ENCODE assay signal across 2 cellular contexts in genomic region chr1:32754282-32755097, GRCh38.
TF ChIP-seq lines count a peak whose summit lies in the region.

No MANE protein-coding gene starts in this region.

TF ChIP-seq in HEK293, 187 proteins besides CTCF, POLR2A, EP300 and RAD21 (continued from another document and continues in another):
- TF ChIP-seq PRDM10 (tag by site-specific recombination; IDR thresholded peaks at IDR 0.05), result peak; percentile 22; the same call in 1 of the 2 replicates
- TF ChIP-seq ZNF777 (tag by site-specific recombination; IDR thresholded peaks at IDR 0.05; ENCODE audit: borderline replicate concordance), result peak; percentile 66; the same call in 1 of the 2 replicates
- peak; percentile 70 for TF ChIP-seq GLIS2 (tag by site-specific recombination; IDR thresholded peaks at IDR 0.05)
- peak; percentile 21; the same call in 1 of the 2 replicates for TF ChIP-seq GLIS1 (tag by site-specific recombination; IDR thresholded peaks at IDR 0.05)
- TF ChIP-seq EGR2 (tag by site-specific recombination; IDR thresholded peaks at IDR 0.05; ENCODE audit: low read depth), result peak; percentile 94
- no peak for TF ChIP-seq ZFP37 (tag by site-specific recombination; IDR thresholded peaks at IDR 0.05)
- peak; percentile 74 for TF ChIP-seq HIC1 (tag by site-specific recombination; IDR thresholded peaks at IDR 0.05)
- TF ChIP-seq ZNF335 (tag by site-specific recombination; conservative IDR thresholded peaks at IDR 0.05), result peak; percentile 91
- peak; percentile 89; the same call in 1 of the 2 replicates for TF ChIP-seq ZBTB7A (tag by site-specific recombination; IDR thresholded peaks at IDR 0.05; ENCODE audit: low read depth)
- TF ChIP-seq ZBTB48 (tag by site-specific recombination; IDR thresholded peaks at IDR 0.05), result peak; percentile 75; the same call in 1 of the 2 replicates
- peak; percentile 54; the same call in 1 of the 2 replicates for TF ChIP-seq ZBTB20 (tag by site-specific recombination; IDR thresholded peaks at IDR 0.05)
- peak; percentile 76; the same call in 1 of the 2 replicates for TF ChIP-seq KLF17 (tag by site-specific recombination; IDR thresholded peaks at IDR 0.05)
- TF ChIP-seq SCRT2 (tag by site-specific recombination; IDR thresholded peaks at IDR 0.05), result no peak
- TF ChIP-seq TSHZ1 (tag by site-specific recombination; IDR thresholded peaks at IDR 0.05; ENCODE audit: borderline replicate concordance), result no peak
- TF ChIP-seq KLF10 (tag by site-specific recombination; IDR thresholded peaks at IDR 0.05), result no peak
- peak; percentile 49; the same call in 1 of the 2 replicates for TF ChIP-seq ZXDB (tag by site-specific recombination; IDR thresholded peaks at IDR 0.05)
- TF ChIP-seq ZBTB1 (tag by site-specific recombination; IDR thresholded peaks at IDR 0.05), result 0 out of 2 replicates have a peak, but pooled peaks have one; percentile 12
- no peak; the same call in 1 of the 2 replicates for TF ChIP-seq ZNF76 (tag by site-specific recombination; IDR thresholded peaks at IDR 0.05; ENCODE audit: borderline replicate concordance, low read depth)

TF ChIP-seq in K562, 482 proteins besides CTCF, POLR2A, EP300 and RAD21 (continued from another document and continues in another):
- peak; percentile 72; the same call in 1 of the 2 replicates for TF ChIP-seq ZNF740 (CRISPR knock-in tag; IDR thresholded peaks at IDR 0.05)
- peak in 1 of 2 experiments; percentile 35; a peak in 2 of 4 replicates for TF ChIP-seq ZNF740 (tag; IDR thresholded peaks at IDR 0.05)
- no peak; a peak in 1 of 4 replicates for TF ChIP-seq RCOR1 (IDR thresholded peaks at IDR 0.05; ENCODE audit: borderline replicate concordance in 1 of 2, low read depth in 2 of 2, low read length in 2 of 2)
- peak; percentile 82; the same call in 1 of the 2 replicates for TF ChIP-seq CBFB (CRISPR knock-in tag; IDR thresholded peaks at IDR 0.05)
- TF ChIP-seq ZNF511 (CRISPR knock-in tag; IDR thresholded peaks at IDR 0.05), result 0 out of 2 replicates have a peak, but pooled peaks have one; percentile 22
- no peak for TF ChIP-seq STAT6 (CRISPR knock-in tag; IDR thresholded peaks at IDR 0.05)
- TF ChIP-seq FOXK1 (CRISPR knock-in tag; IDR thresholded peaks at IDR 0.05; ENCODE audit: borderline replicate concordance), result peak; percentile 76; the same call in 1 of the 2 replicates
- TF ChIP-seq FOXP1 (CRISPR knock-in tag; IDR thresholded peaks at IDR 0.05), result 0 out of 2 replicates have a peak, but pooled peaks have one; percentile 70
- no peak for TF ChIP-seq NBN (IDR thresholded peaks at IDR 0.05; ENCODE audit: low read depth)
- TF ChIP-seq ZNF133 (CRISPR knock-in tag; IDR thresholded peaks at IDR 0.05), result no peak
- no peak for TF ChIP-seq ZNF609 (CRISPR knock-in tag; IDR thresholded peaks at IDR 0.05; ENCODE audit: borderline replicate concordance)
- TF ChIP-seq TCF3 (CRISPR knock-in tag; IDR thresholded peaks at IDR 0.05), result peak; percentile 40; the same call in 1 of the 2 replicates
- TF ChIP-seq TSC22D4 (tag; IDR thresholded peaks at IDR 0.05), result 0 out of 2 replicates have a peak, but pooled peaks have one; percentile 27
- TF ChIP-seq MTA3 (IDR thresholded peaks at IDR 0.05; ENCODE audit: borderline replicate concordance), result peak; percentile 63
- TF ChIP-seq ETS1 (conservative IDR thresholded peaks at IDR 0.05; ENCODE audit: control insufficient read depth, low read depth, low read length), result 0 out of 2 replicates have a peak, but pooled peaks have one; percentile 8
- no peak for TF ChIP-seq ZNF77 (CRISPR knock-in tag; IDR thresholded peaks at IDR 0.05)
- no peak for TF ChIP-seq ZNF584 (CRISPR knock-in tag; IDR thresholded peaks at IDR 0.05; ENCODE audit: low read depth)
- TF ChIP-seq ZC3H4 (CRISPR knock-in tag; IDR thresholded peaks at IDR 0.05; ENCODE audit: borderline replicate concordance), result peak; percentile 86; the same call in 1 of the 2 replicates
- TF ChIP-seq FOXA3 (CRISPR knock-in tag; conservative IDR thresholded peaks at IDR 0.05 in 1 of 2, IDR thresholded peaks at IDR 0.05 in 1 of 2), result 0 out of 4 replicates have a peak, but pooled peaks of 1 of the 2 experiments have one; percentile 61
- TF ChIP-seq ZNF253 (CRISPR knock-in tag; conservative IDR thresholded peaks at IDR 0.05), result no peak
- TF ChIP-seq ZBTB49 (CRISPR knock-in tag; IDR thresholded peaks at IDR 0.05; ENCODE audit: borderline replicate concordance), result peak; percentile 87; the same call in 1 of the 2 replicates
- TF ChIP-seq NRF1 (conservative IDR thresholded peaks at IDR 0.05 in 1 of 2, IDR thresholded peaks at IDR 0.05 in 1 of 2), result peak; percentile 27 to 43; a peak in 2 of 4 replicates
